17 cellular contexts compared by ENCODE assay signal in the genomic region with DNA sequence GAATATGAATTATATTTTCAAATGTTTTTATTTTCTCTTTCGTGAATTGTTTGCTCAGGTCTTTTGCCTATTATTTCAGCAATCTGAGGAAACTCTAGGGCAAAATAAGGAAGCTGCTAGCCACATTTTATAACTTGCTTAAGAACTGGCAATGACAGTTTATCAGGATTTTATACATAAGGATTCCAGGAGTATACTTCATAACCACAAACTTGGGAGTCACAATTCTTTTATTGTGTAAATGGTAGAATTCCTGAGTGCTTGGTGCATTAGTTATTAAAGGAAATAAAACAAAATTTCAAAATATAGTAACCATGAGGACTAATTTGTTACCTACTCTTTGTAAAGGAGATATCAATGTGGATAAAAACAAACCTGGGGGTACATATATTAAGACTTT. TPM values are rescaled to one million over a fixed set of nuclear protein-coding genes. Genes with fewer than 3 reads are reported as not detected.
DNase-seq lines count a peak whose midpoint lies in the region; ATAC-seq, FAIRE-seq and TF ChIP-seq lines count a peak whose summit lies in the region.
"Had no signal": no experiment of that assay in that cellular context is flagged by ENCODE, and none has a peak within 500 bp of the region (broad histone marks: within the 10 kb centered on the region; RNA-seq: fewer than 3 reads in every experiment).

No MANE protein-coding gene starts in this region.

- H3K36me3 ChIP-seq in bronchial epithelial cell (ENCODE audit: control insufficient read depth, insufficient read depth, low read length) (no peaks in the 10 kb centered on the region), mucosa of descending colon (ENCODE audit: low read depth) (no peaks in the 10 kb centered on the region)
- H3K36me3 ChIP-seq: BE2C, pancreas had no signal

- H3K27me3 ChIP-seq in bronchial epithelial cell (ENCODE audit: control insufficient read depth, insufficient read depth, low read length) = no peaks in the 10 kb centered on the region
- H3K27me3 ChIP-seq: BE2C, pancreas had no signal

- no peak for ATAC-seq in mucosa of descending colon
- ATAC-seq: activated CD8-positive, alpha-beta memory T cell treated with anti-CD3 and anti-CD28 coated beads, Interleukin-2, amount 10 ng/mL, durations not matched to agents 7 days and 5 days; pancreas had no signal

- no peak for FAIRE-seq in bronchial epithelial cell (lab: Jason Lieb, UNC)
- FAIRE-seq: H54, kidney, pancreas had no signal

- DNase-seq in AG20443 (ENCODE audit: low spot score) (peak; percentile 55), NCI-H226 (peak; percentile 70), bronchial epithelial cell (ENCODE audit: low read depth) (peak; percentile 70), kidney glomerular epithelial cell (lab: John Stamatoyannopoulos, UW) (peak; percentile 71), NCI-H1436 (lab: John Stamatoyannopoulos, UW) (no peak), RPMI8226 (no peak), NCI-H1417 treated with DMSO at 0.1 percent for 48 hours (lab: John Stamatoyannopoulos, UW) (no peak), mucosa of descending colon (no peak)
- DNase-seq: activated CD4-positive, CD25-positive, alpha-beta regulatory T cell; activated CD8-positive, alpha-beta memory T cell treated with anti-CD3 and anti-CD28 coated beads, Interleukin-2, amount 10 ng/mL, durations not matched to agents 7 days and 5 days; BE2C; caudate nucleus; head of caudate nucleus; kidney; pancreas; stimulated activated naive CD8-positive, alpha-beta T cell treated with anti-CD3 and anti-CD28 coated beads, Interleukin-15, Interleukin-2, amounts not matched to agents 100 U/mL and 50 U/mL, for 24 hours had no signal

- H3K9me3 ChIP-seq in mucosa of descending colon = no peaks in the 10 kb centered on the region
- H3K9me3 ChIP-seq: BE2C, pancreas had no signal

- H3K4me3 ChIP-seq in bronchial epithelial cell (ENCODE audit: low read depth, low read length) (no peak overlapping the region), mucosa of descending colon (no peak overlapping the region)
- H3K4me3 ChIP-seq: pancreas had no signal

- intact Hi-C loops in mucosa of descending colon (cut with DNase I, micrococcal nuclease) = no loop called here

- H3K4me1 ChIP-seq in mucosa of descending colon (ENCODE audit: low read depth) = no peaks in the 10 kb centered on the region
- H3K4me1 ChIP-seq: pancreas had no signal

- TF ChIP-seq CTCF in bronchial epithelial cell (IDR thresholded peaks at IDR 0.05; ENCODE audit: insufficient read depth, low read length, severe bottlenecking) (no peak), mucosa of descending colon (IDR thresholded peaks at IDR 0.05) (no peak)

RNA-seq across cellular contexts. Expression of gene PALLD, which starts 54.4 kb away (rescaled TPM):
- 69.2 and 92.7 TPM in 2 replicates for total RNA-seq in bronchial epithelial cell
- total RNA-seq in mucosa of descending colon = 100 to 1,000 TPM; 112 to 663 (median 150) TPM

Comparison
In these comparisons a context has a peak if more than half of its experiments do, and no peak if none do; other contexts are left out.
1. DNase-seq: peak in AG20443 (single experiment), NCI-H226 (single experiment), bronchial epithelial cell (single experiment) and kidney glomerular epithelial cell (single experiment); none in NCI-H1436 (single experiment), RPMI8226 (single experiment), NCI-H1417 treated with DMSO at 0.1 percent for 48 hours (single experiment) and mucosa of descending colon (0 of 3).